In genomic region chr14:82806016-82806415, GRCh38 we compare ENCODE assay signal across 21 cellular contexts.
DNase-seq lines count a peak whose midpoint lies in the region; ATAC-seq, FAIRE-seq and TF ChIP-seq lines count a peak whose summit lies in the region.
"Had no signal": no experiment of that assay in that cellular context is flagged by ENCODE, and none has a peak within 500 bp of the region (broad histone marks: within the 10 kb centered on the region; RNA-seq: fewer than 3 reads in every experiment).

No MANE protein-coding gene starts in this region.

- peaks cover 21% of the 10 kb centered on the region for H3K4me1 ChIP-seq in GM23338 (ENCODE audit: insufficient read depth)
- H3K4me1 ChIP-seq in iPS-15b (ENCODE audit: control insufficient read depth, insufficient read depth, low read length), result peaks cover 14% of the 10 kb centered on the region
- H3K4me1 ChIP-seq in neural progenitor cell, result peaks cover 15% of the 10 kb centered on the region
- no peaks in the 10 kb centered on the region for H3K4me1 ChIP-seq in prostate gland (replicated peaks)
- H3K4me1 ChIP-seq: A549, Caco-2 had no signal

- H3K27ac Mint-ChIP-seq in GM23338 (no peak overlapping the region), neural progenitor cell (no peak overlapping the region)
- H3K27ac Mint-ChIP-seq: CD4-positive, alpha-beta T cell had no signal

- no peaks in the 10 kb centered on the region for H4K20me1 ChIP-seq in GM23338 (replicated peaks; ENCODE audit: insufficient read depth)
- H4K20me1 ChIP-seq in neural progenitor cell (ENCODE audit: low read depth), result no peaks in the 10 kb centered on the region

- peaks cover 13% of the 10 kb centered on the region for H3K27me3 Mint-ChIP-seq in GM23338 (ENCODE audit: insufficient read depth, low read depth, poor library complexity)
- peaks cover 3% of the 10 kb centered on the region for H3K27me3 Mint-ChIP-seq in neural progenitor cell (ENCODE audit: insufficient read depth, low read depth)
- H3K27me3 Mint-ChIP-seq: CD4-positive, alpha-beta T cell had no signal

- H3K9me3 Mint-ChIP-seq in GM23338 (peaks cover 49% of the 10 kb centered on the region), neural progenitor cell (peaks cover 11% of the 10 kb centered on the region)

- DNase-seq in GM23338 (ENCODE audit: low spot score), result no peak
- DNase-seq in bronchial epithelial cell (ENCODE audit: low read depth), result no peak
- no peak for DNase-seq in neural progenitor cell (ENCODE audit: low spot score)
- no peak for DNase-seq in NCI-H2081 treated with DMSO at 0.1 percent for 48 hours (lab: John Stamatoyannopoulos, UW)
- no peak for DNase-seq in effector CD8-positive, alpha-beta T cell (lab: John Stamatoyannopoulos, UW)
- no peak for DNase-seq in prostate gland (ENCODE audit: low spot score)
- DNase-seq in DMS79 treated with DMSO at 0.1 percent for 48 hours (lab: John Stamatoyannopoulos, UW), result no peak
- DNase-seq: AML-193; Caco-2; CD4-positive, alpha-beta T cell; GDM1; HCEC 1CT; IMR-90 had no signal

- WGBS in prostate gland, result 36% methylated on average over 3 of the region's 3 CpGs

- H3K36me3 ChIP-seq in GM23338 (ENCODE audit: insufficient read depth), result no peaks in the 10 kb centered on the region
- H3K36me3 ChIP-seq in bronchial epithelial cell (ENCODE audit: control insufficient read depth, insufficient read depth, low read length), result no peaks in the 10 kb centered on the region
- no peaks in the 10 kb centered on the region for H3K36me3 ChIP-seq in iPS-15b (ENCODE audit: control insufficient read depth, insufficient read depth, low read length)
- H3K36me3 ChIP-seq in neural progenitor cell, result no peaks in the 10 kb centered on the region
- H3K36me3 ChIP-seq in prostate gland, result no peaks in the 10 kb centered on the region

- peaks cover 39% of the 10 kb centered on the region for H3K27me3 ChIP-seq in GM23338 (ENCODE audit: insufficient read depth)
- no peaks in the 10 kb centered on the region for H3K27me3 ChIP-seq in bronchial epithelial cell (ENCODE audit: control insufficient read depth, insufficient read depth, low read length)
- peaks cover 28% of the 10 kb centered on the region for H3K27me3 ChIP-seq in iPS-15b (ENCODE audit: control insufficient read depth, insufficient read depth, low read length)
- no peaks in the 10 kb centered on the region for H3K27me3 ChIP-seq in neural progenitor cell
- H3K27me3 ChIP-seq in prostate gland (replicated peaks; ENCODE audit: insufficient read depth), result no peaks in the 10 kb centered on the region

- 0 out of 2 replicates have a peak overlapping the region, but pooled peaks have one; percentile 6 for H3K4me3 ChIP-seq in GM23338
- no peak overlapping the region for H3K4me3 ChIP-seq in bronchial epithelial cell (ENCODE audit: low read depth, low read length)
- peak overlapping the region; percentile 24 for H3K4me3 ChIP-seq in iPS-15b (ENCODE audit: low read depth, low read length)
- no peak overlapping the region for H3K4me3 ChIP-seq in neural progenitor cell
- no peak overlapping the region for H3K4me3 ChIP-seq in prostate gland
- H3K4me3 ChIP-seq: A549 had no signal

- H3K4me3 Mint-ChIP-seq in GM23338, result no peak overlapping the region
- H3K4me3 Mint-ChIP-seq in neural progenitor cell, result no peak overlapping the region
- H3K4me3 Mint-ChIP-seq: CD4-positive, alpha-beta T cell had no signal

- H3K4me2 ChIP-seq in GM23338 (peak overlapping the region; percentile 37; the same call in 1 of the 2 replicates), neural progenitor cell (peak overlapping the region; percentile 48)
- H3K4me2 ChIP-seq: A549 had no signal

- TF ChIP-seq POLR2A in prostate gland (IDR thresholded peaks at IDR 0.05), result no peak

- no peaks in the 10 kb centered on the region for H3K9me2 ChIP-seq in GM23338 (ENCODE audit: insufficient read depth)

- H3K79me2 ChIP-seq in GM23338 (replicated peaks; ENCODE audit: insufficient read depth), result no peaks in the 10 kb centered on the region
- H3K79me2 ChIP-seq in neural progenitor cell (ENCODE audit: low read depth), result no peaks in the 10 kb centered on the region

- peak; percentile 36 for ATAC-seq in GM23338
- ATAC-seq: A549 had no signal

- H3K36me3 Mint-ChIP-seq in GM23338 (ENCODE audit: low read depth), result peaks cover 4% of the 10 kb centered on the region
- H3K36me3 Mint-ChIP-seq in neural progenitor cell, result no peaks in the 10 kb centered on the region

- H3F3A ChIP-seq in GM23338 (replicated peaks; ENCODE audit: low read depth) (no peaks in the 10 kb centered on the region), neural progenitor cell (ENCODE audit: low read depth) (no peaks in the 10 kb centered on the region)

- TF ChIP-seq CTCF in GM23338 (conservative IDR thresholded peaks at IDR 0.05; ENCODE audit: low read depth in 2 of 2) (no peak), bronchial epithelial cell (IDR thresholded peaks at IDR 0.05; ENCODE audit: insufficient read depth, low read length, severe bottlenecking) (no peak), neural progenitor cell (IDR thresholded peaks at IDR 0.05) (no peak), prostate gland (IDR thresholded peaks at IDR 0.05) (no peak)

- peaks cover 18% of the 10 kb centered on the region for H3K4me1 Mint-ChIP-seq in GM23338
- H3K4me1 Mint-ChIP-seq in neural progenitor cell, result peaks cover 9% of the 10 kb centered on the region

- no peak overlapping the region for H3K27ac ChIP-seq in GM23338 (ENCODE audit: low read depth)
- H3K27ac ChIP-seq in neural progenitor cell, result no peak overlapping the region
- H3K27ac ChIP-seq in prostate gland, result no peak overlapping the region
- H3K27ac ChIP-seq: 22Rv1, A549, C4-2B, HL-60 had no signal

- H2AFZ ChIP-seq in GM23338 (no peak overlapping the region), neural progenitor cell (replicated peaks) (peak overlapping the region; percentile 70)

- intact Hi-C loops in prostate gland (cut with DNase I), result no loop called here

- H3K9ac ChIP-seq in iPS-15b (ENCODE audit: low read depth, low read length) (no peak overlapping the region), neural progenitor cell (no peak overlapping the region)

- FAIRE-seq in bronchial epithelial cell (lab: Jason Lieb, UNC), result peak; percentile 23
- FAIRE-seq: A549, D721Med, GM12892, GM18507 had no signal

- H3K9me3 ChIP-seq in iPS-15b (ENCODE audit: control insufficient read depth, insufficient read depth, low read length) (no peaks in the 10 kb centered on the region), neural progenitor cell (ENCODE audit: low read depth) (no peaks in the 10 kb centered on the region), prostate gland (no peaks in the 10 kb centered on the region)
- H3K9me3 ChIP-seq: A549, Caco-2 had no signal

TF ChIP-seq in GM23338, 12 proteins besides CTCF, POLR2A, EP300 and RAD21 (continues in another document):
- TF ChIP-seq CREB1 (CRISPR knock-in tag; IDR thresholded peaks at IDR 0.05; ENCODE audit: low read depth), result no peak
- TF ChIP-seq STAT1 (IDR thresholded peaks at IDR 0.05; ENCODE audit: unreplicated experiment), result no peak
- no peak for TF ChIP-seq JUNB (IDR thresholded peaks at IDR 0.05; ENCODE audit: unreplicated experiment)
- no peak for TF ChIP-seq REST (IDR thresholded peaks at IDR 0.05; ENCODE audit: unreplicated experiment)

Comparison
In these comparisons a context has a peak if more than half of its experiments do, and no peak if none do; other contexts are left out.
1. H3K4me3 ChIP-seq: peak in GM23338 (single experiment) and iPS-15b (single experiment); none in bronchial epithelial cell (single experiment), neural progenitor cell (single experiment) and prostate gland (0 of 2).